Comparison of ENCODE assay signal across 8 cellular contexts in the genomic region with DNA sequence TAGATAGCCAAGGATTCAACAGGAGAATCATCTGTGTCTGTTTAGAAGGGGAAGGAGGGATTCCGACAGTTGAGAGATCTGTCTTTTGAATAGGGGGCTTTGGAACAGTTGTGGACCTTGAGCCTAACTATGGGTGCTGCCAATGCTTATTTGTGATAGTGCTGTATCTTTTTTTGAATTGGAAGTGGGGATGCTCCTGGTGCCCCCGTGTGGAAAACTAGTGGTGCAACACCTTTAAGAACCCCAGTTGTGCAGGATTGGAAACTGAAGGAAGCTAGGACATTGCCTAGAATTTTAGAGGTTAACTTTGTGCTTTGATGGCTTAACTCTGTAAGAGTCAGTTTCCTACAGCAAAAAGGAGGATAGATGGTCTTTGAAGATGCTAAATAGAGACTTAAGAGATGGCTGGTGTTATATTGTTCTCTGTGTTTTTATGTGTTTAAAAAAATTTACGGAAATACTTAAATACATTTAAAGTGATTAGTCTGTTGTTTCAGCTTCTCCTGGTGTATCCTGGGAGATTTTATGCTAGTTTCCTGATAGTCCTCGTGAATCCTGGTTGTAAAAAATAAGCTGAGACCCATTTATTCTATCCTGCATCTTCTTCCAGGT.
DNase-seq lines count a peak whose midpoint lies in the region; ATAC-seq and TF ChIP-seq lines count a peak whose summit lies in the region.

No MANE protein-coding gene starts in this region.

- H3K27ac ChIP-seq in CD4-positive, alpha-beta T cell (ENCODE audit: low read depth, low read length) = no peak overlapping the region
- H3K27ac ChIP-seq in OCI-LY1 (ENCODE audit: low read depth, low read length, poor library complexity, severe bottlenecking) = no peak overlapping the region

- no peaks in the 10 kb centered on the region for H3K27me3 ChIP-seq in CD4-positive, alpha-beta T cell (ENCODE audit: control insufficient read depth, insufficient read depth, low read length)
- H3K27me3 ChIP-seq in HAP-1 (ENCODE audit: low read depth) = no peaks in the 10 kb centered on the region
- no peaks in the 10 kb centered on the region for H3K27me3 ChIP-seq in OCI-LY1 (ENCODE audit: insufficient read depth, low read length)

- H3K27ac Mint-ChIP-seq in CD4-positive, alpha-beta T cell = no peak overlapping the region
- H3K27ac Mint-ChIP-seq in activated naive CD4-positive, alpha-beta T cell treated with anti-CD3 and anti-CD28 coated beads, Interleukin-2, amount 10 ng/mL, durations not matched to agents 7 days and 5 days = no peak overlapping the region

- no peaks in the 10 kb centered on the region for H4K20me1 ChIP-seq in OCI-LY1 (ENCODE audit: insufficient read depth, low read length)

- H3F3A ChIP-seq in OCI-LY1 (ENCODE audit: insufficient read depth, low read length) = no peaks in the 10 kb centered on the region

- H2AFZ ChIP-seq in OCI-LY1 (ENCODE audit: low read length) = no peak overlapping the region

- CTCF ChIA-PET in CD4-positive, alpha-beta T cell (lab: Charles Lee) = interaction anchor here (0.7 to 5.6 kb wide), 10 partner anchors 10 to 313 kb away, joined by 3 to 18 read pairs (median 3); no protein-coding TSS in a partner anchor
- CTCF ChIA-PET in activated naive CD4-positive, alpha-beta T cell treated with anti-CD3 and anti-CD28 coated beads, Interleukin-2, amount 10 ng/mL, durations not matched to agents 7 days and 5 days (lab: Charles Lee) = interaction anchor here (0.6 to 6.2 kb wide), 33 partner anchors 10 to 232 kb away, joined by 3 to 75 read pairs (median 4); no protein-coding TSS in a partner anchor

- H3K36me3 Mint-ChIP-seq in CD4-positive, alpha-beta T cell (ENCODE audit: low read depth) = peaks cover 61% of the 10 kb centered on the region
- H3K36me3 Mint-ChIP-seq in activated naive CD4-positive, alpha-beta T cell treated with anti-CD3 and anti-CD28 coated beads, Interleukin-2, amount 10 ng/mL, durations not matched to agents 7 days and 5 days = peaks cover 26% of the 10 kb centered on the region

- POLR2A ChIA-PET in CD4-positive, alpha-beta T cell (lab: Charles Lee) = interaction anchor here (1.0 to 2.6 kb wide), 2 partner anchors 195 to 202 kb away, joined by 3 to 12 read pairs; no protein-coding TSS in a partner anchor

- peak; percentile 82 for TF ChIP-seq CTCF in CD4-positive, alpha-beta T cell (IDR thresholded peaks at IDR 0.05)
- peak; percentile 65 for TF ChIP-seq CTCF in OCI-LY1 (IDR thresholded peaks at IDR 0.05; ENCODE audit: low read length)

- H3K4me3 Mint-ChIP-seq in CD4-positive, alpha-beta T cell = no peak overlapping the region
- H3K4me3 Mint-ChIP-seq in activated naive CD4-positive, alpha-beta T cell treated with anti-CD3 and anti-CD28 coated beads, Interleukin-2, amount 10 ng/mL, durations not matched to agents 7 days and 5 days = no peak overlapping the region

- ATAC-seq in CD4-positive, alpha-beta T cell (ENCODE audit: poor library complexity) = peak; percentile 84
- ATAC-seq in left cardiac atrium (peak; percentile 54 to 78), sciatic nerve (peak; percentile 89), HG03280 (IDR thresholded peaks at IDR 0.05; ENCODE audit: unreplicated experiment) (no peak)
- ATAC-seq in activated CD4-positive, CD25-positive, alpha-beta regulatory T cell treated with anti-CD3 and anti-CD28 coated beads, Interleukin-2, amount 50 U/mL, for 24 hours = no peak

- no peaks in the 10 kb centered on the region for H3K79me2 ChIP-seq in OCI-LY1 (ENCODE audit: insufficient read depth, low read length)

- no peaks in the 10 kb centered on the region for H3K27me3 Mint-ChIP-seq in CD4-positive, alpha-beta T cell
- no peaks in the 10 kb centered on the region for H3K27me3 Mint-ChIP-seq in activated naive CD4-positive, alpha-beta T cell treated with anti-CD3 and anti-CD28 coated beads, Interleukin-2, amount 10 ng/mL, durations not matched to agents 7 days and 5 days

- intact Hi-C loops in CD4-positive, alpha-beta T cell (cut with DNase I, micrococcal nuclease) = loop anchor here (1.0 to 2.0 kb wide), 2 partner anchors 140 to 195 kb away; no protein-coding TSS in a partner anchor
- intact Hi-C loops in left cardiac atrium (cut with DNase I) (loop anchor here in 1 of 2 donors (5.0 kb wide), 2 partner anchors 139 to 194 kb away; no protein-coding TSS in a partner anchor), sciatic nerve (cut with DNase I) (no loop called here)

- peak in 9 of 10 experiments; percentile 6 to 34 (median 17) for DNase-seq in CD4-positive, alpha-beta T cell
- peak; percentile 57 to 65 for DNase-seq in HAP-1 (ENCODE audit: low spot score in 2 of 2)
- DNase-seq in activated naive CD4-positive, alpha-beta T cell treated with anti-CD3 and anti-CD28 coated beads, Interleukin-2, amount 10 ng/mL, durations not matched to agents 7 days and 5 days = peak; percentile 58
- peak; percentile 36 for DNase-seq in left cardiac atrium
- DNase-seq in sciatic nerve (ENCODE audit: low spot score) = no peak

- in situ Hi-C loops in HAP-1 (cut with MboI; ENCODE audit: low sequenced_read_pairs) = loop anchor here (5.0 kb wide), 1 partner anchor 194 kb away; no protein-coding TSS in a partner anchor

- no peaks in the 10 kb centered on the region for H3K9me3 ChIP-seq in CD4-positive, alpha-beta T cell (ENCODE audit: control insufficient read depth, low read length)
- H3K9me3 ChIP-seq in HAP-1 (no peaks in the 10 kb centered on the region), OCI-LY1 (ENCODE audit: low read length) (no peaks in the 10 kb centered on the region)

- H3K4me3 ChIP-seq in HAP-1 = no peak overlapping the region
- no peak overlapping the region for H3K4me3 ChIP-seq in OCI-LY1 (ENCODE audit: low read depth, low read length, poor library complexity, severe bottlenecking)

- no peaks in the 10 kb centered on the region; the same call in 1 of the 2 replicates for H3K9me2 ChIP-seq in OCI-LY1 (ENCODE audit: low read depth, low read length)

- H3K4me2 ChIP-seq in OCI-LY1 (ENCODE audit: low read length) = no peak overlapping the region

- no peaks in the 10 kb centered on the region for H3K9me3 Mint-ChIP-seq in CD4-positive, alpha-beta T cell
- no peaks in the 10 kb centered on the region for H3K9me3 Mint-ChIP-seq in activated naive CD4-positive, alpha-beta T cell treated with anti-CD3 and anti-CD28 coated beads, Interleukin-2, amount 10 ng/mL, durations not matched to agents 7 days and 5 days

- H3K9ac ChIP-seq in OCI-LY1 (ENCODE audit: low read length) = no peak overlapping the region

- H3K4me1 ChIP-seq in HAP-1 (peaks cover 8% of the 10 kb centered on the region; the same call in 1 of the 2 replicates), OCI-LY1 (ENCODE audit: insufficient read depth, low read length, severe bottlenecking) (peaks cover 17% of the 10 kb centered on the region)

- H3K4me1 Mint-ChIP-seq in CD4-positive, alpha-beta T cell (ENCODE audit: low read depth) = peaks cover 15% of the 10 kb centered on the region
- peaks cover 21% of the 10 kb centered on the region for H3K4me1 Mint-ChIP-seq in activated naive CD4-positive, alpha-beta T cell treated with anti-CD3 and anti-CD28 coated beads, Interleukin-2, amount 10 ng/mL, durations not matched to agents 7 days and 5 days

- H3K36me3 ChIP-seq in HAP-1 (replicated peaks) (peaks cover 29% of the 10 kb centered on the region), OCI-LY1 (ENCODE audit: insufficient read depth, low read length) (no peaks in the 10 kb centered on the region)

Comparison
In these comparisons a context has a peak if more than half of its experiments do, and no peak if none do; other contexts are left out.
1. ATAC-seq: peak in CD4-positive, alpha-beta T cell (single experiment), left cardiac atrium (2 of 2) and sciatic nerve (single experiment); none in HG03280 (single experiment) and activated CD4-positive, CD25-positive, alpha-beta regulatory T cell treated with anti-CD3 and anti-CD28 coated beads, Interleukin-2, amount 50 U/mL, for 24 hours (0 of 2).